In genomic region chr3:50112462-50112861, GRCh38 we compare ENCODE assay signal across 1 cellular context.
TF ChIP-seq lines count a peak whose summit lies in the region.

No MANE protein-coding gene starts in this region.

TF ChIP-seq in HepG2, 621 proteins besides CTCF, POLR2A, EP300 and RAD21 (continued from another document):
- TF ChIP-seq MIER2 (CRISPR knock-in tag; IDR thresholded peaks at IDR 0.05) (no peak), NR2F6 (IDR thresholded peaks at IDR 0.05) (no peak), NR2F6 (CRISPR knock-in tag; IDR thresholded peaks at IDR 0.05) (no peak), ZBTB2 (CRISPR knock-in tag; IDR thresholded peaks at IDR 0.05; ENCODE audit: low read depth) (no peak), TARDBP (CRISPR knock-in tag; IDR thresholded peaks at IDR 0.05) (no peak), MAZ (IDR thresholded peaks at IDR 0.05; ENCODE audit: borderline replicate concordance, low read depth, low read length) (no peak), MAZ (CRISPR knock-in tag; IDR thresholded peaks at IDR 0.05; ENCODE audit: low read depth) (no peak), ZNF367 (CRISPR knock-in tag; IDR thresholded peaks at IDR 0.05; ENCODE audit: borderline replicate concordance) (no peak), CERS6 (CRISPR knock-in tag; IDR thresholded peaks at IDR 0.05) (no peak), HHEX (CRISPR knock-in tag; IDR thresholded peaks at IDR 0.05) (no peak)
